26 cellular contexts compared by ENCODE assay signal in the genomic region with DNA sequence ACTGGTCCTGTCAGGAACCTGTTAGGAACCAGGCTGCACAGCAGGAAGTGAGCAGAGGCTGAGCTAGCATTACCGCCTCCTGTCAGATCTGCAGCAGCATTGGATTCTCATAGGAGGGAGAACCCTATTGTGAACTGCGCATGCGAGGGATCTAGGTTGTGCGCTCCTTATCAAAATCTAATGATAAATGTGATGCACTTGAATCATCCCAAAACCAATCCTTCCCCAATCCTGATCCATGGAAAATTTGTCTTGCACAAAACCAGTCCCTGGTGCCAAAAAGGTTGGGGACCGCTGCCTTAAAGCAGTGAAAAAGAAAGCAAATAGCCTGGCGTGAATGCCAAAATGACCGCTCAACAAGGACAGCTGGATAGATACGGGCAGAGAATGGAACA. TPM values are rescaled to one million over a fixed set of nuclear protein-coding genes. Genes with fewer than 3 reads are reported as not detected.
DNase-seq lines count a peak whose midpoint lies in the region; ATAC-seq, FAIRE-seq and TF ChIP-seq lines count a peak whose summit lies in the region.
"Had no signal": no experiment of that assay in that cellular context is flagged by ENCODE, and none has a peak within 500 bp of the region (broad histone marks: within the 10 kb centered on the region; RNA-seq: fewer than 3 reads in every experiment).

No MANE protein-coding gene starts in this region.

- DNase-seq in CD4-positive, alpha-beta T cell = no peak
- DNase-seq in adrenal gland (peak in 5 of 7 donors; percentile 53 to 76 (median 64)), neural crest cell (ENCODE audit: low read depth, low spot score) (no peak), GM12892 (ENCODE audit: insufficient read length) (no peak), left ventricle myocardium superior (no peak)
- no peak for DNase-seq in activated naive CD4-positive, alpha-beta T cell treated with Interleukin-2 at 50 U/mL for 16 hours
- DNase-seq: DMS153, Karpas-422, NCI-H1092, NCI-H1417 treated with DMSO at 0.1 percent for 48 hours, NCI-H1694 treated with DMSO at 0.1 percent for 48 hours, NCI-H2081, NCI-H2171, NCI-H226, NCI-H510A, NCI-H69, SIG-M5, SK-N-SH, SW 1271 had no signal

- POLR2A ChIA-PET in CD4-positive, alpha-beta T cell (lab: Charles Lee) = no interaction called here

- no peaks in the 10 kb centered on the region for H3K9me3 ChIP-seq in CD4-positive, alpha-beta T cell (ENCODE audit: control insufficient read depth, low read length)
- no peaks in the 10 kb centered on the region for H3K9me3 ChIP-seq in adrenal gland (replicated peaks in 1 of 3)
- H3K9me3 ChIP-seq: SK-N-SH had no signal

- H3K4me3 Mint-ChIP-seq in CD4-positive, alpha-beta T cell = peak overlapping the region; percentile 25
- H3K4me3 Mint-ChIP-seq in neural crest cell = peak overlapping the region; percentile 58

- no peak overlapping the region for H3K4me3 ChIP-seq in adrenal gland

- no peaks in the 10 kb centered on the region for H3K27me3 ChIP-seq in CD4-positive, alpha-beta T cell (ENCODE audit: control insufficient read depth, insufficient read depth, low read length)
- H3K27me3 ChIP-seq in adrenal gland = no peaks in the 10 kb centered on the region

- no peaks in the 10 kb centered on the region for H3K27me3 Mint-ChIP-seq in CD4-positive, alpha-beta T cell
- no peaks in the 10 kb centered on the region for H3K27me3 Mint-ChIP-seq in neural crest cell (ENCODE audit: low read depth)

- TF ChIP-seq CTCF in 22Rv1 (IDR thresholded peaks at IDR 0.05) = no peak
- TF ChIP-seq CTCF in CD4-positive, alpha-beta T cell (IDR thresholded peaks at IDR 0.05) = no peak
- TF ChIP-seq CTCF in adrenal gland (IDR thresholded peaks at IDR 0.05) = no peak
- TF ChIP-seq CTCF in neural crest cell (conservative IDR thresholded peaks at IDR 0.05) = no peak

- intact Hi-C loops in CD4-positive, alpha-beta T cell (cut with DNase I, micrococcal nuclease) = loop anchor here (2.0 to 5.0 kb wide), 2 partner anchors 27 to 38 kb away; a partner anchor contains a TSS
- intact Hi-C loops in adrenal gland (cut with DNase I) (no loop called here), left ventricle myocardium superior (cut with micrococcal nuclease) (no loop called here)

- TF ChIP-seq POLR2A in adrenal gland (IDR thresholded peaks at IDR 0.05) (peak in 1 of 2 donors; percentile 41), GM12892 (IDR thresholded peaks at IDR 0.05; ENCODE audit: low read depth, low read length) (no peak)

- H3K9me3 Mint-ChIP-seq in CD4-positive, alpha-beta T cell = no peaks in the 10 kb centered on the region
- no peaks in the 10 kb centered on the region for H3K9me3 Mint-ChIP-seq in neural crest cell

- no peak for ATAC-seq in CD4-positive, alpha-beta T cell (ENCODE audit: poor library complexity)
- ATAC-seq in left ventricle myocardium superior = no peak
- ATAC-seq: Panc1 had no signal

- H3K4me1 ChIP-seq in adrenal gland (replicated peaks in 1 of 2) = peaks cover 36 to 51% of the 10 kb centered on the region in 2 donors

- FAIRE-seq in GM12892 (lab: Jason Lieb, UNC) = no peak
- FAIRE-seq: A204.1, G401.6, H54 had no signal

- H3K4me1 Mint-ChIP-seq in CD4-positive, alpha-beta T cell (ENCODE audit: low read depth) = peaks cover 42% of the 10 kb centered on the region
- H3K4me1 Mint-ChIP-seq in neural crest cell = peaks cover 40% of the 10 kb centered on the region

- CTCF ChIA-PET in CD4-positive, alpha-beta T cell (lab: Charles Lee) = no interaction called here

- H3K36me3 Mint-ChIP-seq in CD4-positive, alpha-beta T cell (ENCODE audit: low read depth) = peaks cover 32% of the 10 kb centered on the region
- no peaks in the 10 kb centered on the region for H3K36me3 Mint-ChIP-seq in neural crest cell (ENCODE audit: low read depth)

- H3K36me3 ChIP-seq in adrenal gland (replicated peaks in 1 of 2) = peaks cover 0 to 26% of the 10 kb centered on the region in 2 donors

- H3K27ac ChIP-seq in 22Rv1 = peak overlapping the region; percentile 68
- no peak overlapping the region for H3K27ac ChIP-seq in CD4-positive, alpha-beta T cell (ENCODE audit: low read depth, low read length)
- peak overlapping the region in 4 of 5 donors; percentile 62 to 81 (median 78) for H3K27ac ChIP-seq in adrenal gland
- H3K27ac ChIP-seq: C4-2B, HL-60 had no signal

- 65 to 87% (median 73%) methylated on average over 8 of the region's 8 CpGs for WGBS in adrenal gland, 4 donors

- no peak overlapping the region for H3K27ac Mint-ChIP-seq in CD4-positive, alpha-beta T cell
- peak overlapping the region; percentile 69 for H3K27ac Mint-ChIP-seq in neural crest cell (ENCODE audit: unreplicated experiment)

RNA-seq across cellular contexts. Expression of a gene that starts 1.9 kb away (rescaled TPM):
- 10 to 100 TPM; 65.7 to 69.8 TPM for total RNA-seq in CD4-positive, alpha-beta T cell
- total RNA-seq in adrenal gland (100 to 1,000 TPM; 103 to 216 (median 153) TPM), neural crest cell (79.0 and 80.7 TPM in 2 replicates), left ventricle myocardium superior (58.9 TPM)
- polyA plus RNA-seq in adrenal gland = 100 to 1,000 TPM in 2 of 3 donors, 10 to 100 TPM in 1; 30.0 to 217 (median 150) TPM
- polyA plus RNA-seq in GM12892 (2012; ENCODE audit: missing spikeins) = 48.4 TPM

RNA-seq across cellular contexts. Expression of a gene that starts 39.7 kb away (rescaled TPM):
- 10 to 100 TPM; 10.5 to 12.9 TPM for total RNA-seq in CD4-positive, alpha-beta T cell
- 100 to 1,000 TPM; 190 to 425 (median 350) TPM for total RNA-seq in adrenal gland
- 100 to 1,000 TPM; 261 to 668 (median 513) TPM for polyA plus RNA-seq in adrenal gland
- 12.6 and 13.5 TPM in 2 replicates for total RNA-seq in neural crest cell
- polyA plus RNA-seq in GM12892 (2012; ENCODE audit: missing spikeins) = 24.3 TPM
- total RNA-seq in left ventricle myocardium superior = 102 TPM

Comparison
In these comparisons a context has a peak if more than half of its experiments do, and no peak if none do; other contexts are left out.
1. DNase-seq: peak in adrenal gland (5 of 7); none in CD4-positive, alpha-beta T cell (0 of 10), neural crest cell (single experiment), activated naive CD4-positive, alpha-beta T cell treated with Interleukin-2 at 50 U/mL for 16 hours (single experiment), GM12892 (single experiment) and left ventricle myocardium superior (single experiment).
2. intact Hi-C loops: an anchor here in CD4-positive, alpha-beta T cell (2.0 to 5.0 kb wide); none called in adrenal gland and left ventricle myocardium superior.